ENCODE assay signal across 16 cellular contexts in the genomic region with DNA sequence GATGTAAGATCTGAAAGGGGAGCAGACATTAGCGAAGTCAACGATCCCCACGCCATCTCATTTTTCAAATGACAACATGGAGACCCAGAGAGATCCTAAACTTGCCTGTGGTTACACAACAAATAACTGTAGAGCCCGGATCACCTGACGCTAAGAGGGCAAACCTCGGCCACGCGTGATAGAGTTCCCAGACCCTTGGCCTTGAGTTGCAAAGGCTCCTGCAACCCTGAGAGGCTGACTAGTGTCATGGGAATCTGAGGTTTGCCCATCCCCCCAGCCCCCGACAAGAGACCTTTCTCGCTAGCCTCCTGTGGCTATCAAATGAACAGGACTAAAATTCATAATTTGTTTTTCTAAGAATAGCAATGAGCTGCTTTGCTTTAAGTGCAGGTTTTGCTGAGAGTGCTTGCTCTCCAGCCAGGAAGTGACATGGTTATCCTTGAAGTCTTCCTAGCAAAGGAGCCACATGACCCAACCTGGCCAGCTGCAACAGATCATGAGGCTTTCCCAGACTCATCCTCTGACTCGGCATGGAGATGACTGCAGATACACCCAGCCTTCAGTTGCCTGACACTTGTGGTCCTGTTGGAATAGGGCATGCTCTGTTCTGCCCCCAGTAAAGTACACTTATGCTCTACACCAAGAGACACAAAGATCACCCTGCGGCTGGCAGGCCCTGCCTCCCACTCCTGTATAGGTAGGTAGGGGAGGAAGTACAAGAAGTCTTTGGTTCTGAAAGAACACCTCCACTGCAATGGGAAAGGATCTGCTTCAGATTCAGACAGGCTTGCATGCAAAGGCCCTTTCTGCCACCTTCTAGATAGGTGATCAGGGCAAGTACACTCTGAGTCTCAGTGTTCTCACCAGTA. TPM values are rescaled to one million over a fixed set of nuclear protein-coding genes. Genes with fewer than 3 reads are reported as not detected.
DNase-seq lines count a peak whose midpoint lies in the region; ATAC-seq and TF ChIP-seq lines count a peak whose summit lies in the region.
"Had no signal": no experiment of that assay in that cellular context is flagged by ENCODE, and none has a peak within 500 bp of the region (broad histone marks: within the 10 kb centered on the region; RNA-seq: fewer than 3 reads in every experiment).

No MANE protein-coding gene starts in this region.

- TF ChIP-seq CTCF in epithelial cell of proximal tubule (conservative IDR thresholded peaks at IDR 0.05; ENCODE audit: low read depth, low read length): no peak
- no peak for TF ChIP-seq CTCF in glutamatergic neuron (IDR thresholded peaks at IDR 0.05; ENCODE audit: partially characterized antibody, unreplicated experiment)

- no peak overlapping the region for H3K4me3 Mint-ChIP-seq in glutamatergic neuron (ENCODE audit: unreplicated experiment)

- no peaks in the 10 kb centered on the region for H3K9me3 Mint-ChIP-seq in glutamatergic neuron (ENCODE audit: unreplicated experiment)

- peaks cover 14% of the 10 kb centered on the region for H3K4me1 Mint-ChIP-seq in glutamatergic neuron (ENCODE audit: low read depth, unreplicated experiment)

- DNase-seq in HCEC 1CT (peak; percentile 30), NCI-H510A (lab: John Stamatoyannopoulos, UW) (peak; percentile 42), epithelial cell of proximal tubule (ENCODE audit: low read depth) (peak; percentile 39), renal cortical epithelial cell (ENCODE audit: low read depth) (peak; percentile 49), glutamatergic neuron (no peak), SHP77 treated with DMSO at 0.1 percent for 48 hours (lab: John Stamatoyannopoulos, UW) (no peak)
- DNase-seq: activated CD4-positive, CD25-positive, alpha-beta regulatory T cell; KG1; midbrain; NCI-H1105 treated with DMSO at 0.1 percent for 48 hours; NCI-H526 treated with DMSO at 0.1 percent for 48 hours; nucleus accumbens; stimulated activated naive CD4-positive, alpha-beta T cell had no signal

- no peaks in the 10 kb centered on the region for H3K36me3 Mint-ChIP-seq in glutamatergic neuron (ENCODE audit: unreplicated experiment)

- ATAC-seq in GM18858 (IDR thresholded peaks at IDR 0.05; ENCODE audit: unreplicated experiment): no peak

- H3K27ac Mint-ChIP-seq in glutamatergic neuron (ENCODE audit: unreplicated experiment): no peak overlapping the region

- no peaks in the 10 kb centered on the region for H3K27me3 Mint-ChIP-seq in glutamatergic neuron (ENCODE audit: unreplicated experiment)

- no peak overlapping the region for H3K4me3 ChIP-seq in epithelial cell of proximal tubule (ENCODE audit: low read depth, low read length)
- H3K4me3 ChIP-seq: BLaER1, HAP-1 had no signal

RNA-seq across cellular contexts. Expression of gene MCF2L2, which starts 36.0 kb away (rescaled TPM):
- total RNA-seq in epithelial cell of proximal tubule (0.58 and 0.87 TPM in 2 replicates), renal cortical epithelial cell (0.25 and 2.1 TPM in 2 replicates), glutamatergic neuron (ENCODE audit: unreplicated experiment) (18.1 TPM)

Comparison
In these comparisons a context has a peak if more than half of its experiments do, and no peak if none do; other contexts are left out.
1. DNase-seq: peak in HCEC 1CT (single experiment), NCI-H510A (single experiment), epithelial cell of proximal tubule (single experiment) and renal cortical epithelial cell (single experiment); none in glutamatergic neuron (single experiment) and SHP77 treated with DMSO at 0.1 percent for 48 hours (single experiment).